ENCODE assay signal across 22 cellular contexts in genomic region chr2:234175649-234176048, GRCh38.
"Had no signal": no experiment of that assay in that cellular context is flagged by ENCODE, and none has a peak within 500 bp of the region (broad histone marks: within the 10 kb centered on the region; RNA-seq: fewer than 3 reads in every experiment).

No MANE protein-coding gene starts in this region.

- H3K27me3 ChIP-seq: neutrophil, pancreas, right lobe of liver, tibial nerve, upper lobe of left lung had no signal

- H3K36me3 ChIP-seq: lower lobe of right lung, neutrophil, pancreas, right lobe of liver, thoracic aorta, tibial nerve, upper lobe of left lung had no signal

- H3K27ac ChIP-seq: lower lobe of right lung, neutrophil, pancreas, right lobe of liver, thoracic aorta, tibial nerve, upper lobe of left lung had no signal

- H3K4me1 ChIP-seq: lower lobe of right lung, pancreas, right lobe of liver, tibial nerve had no signal

- H3K4me3 ChIP-seq: lower lobe of right lung, pancreas, right lobe of liver, thoracic aorta, tibial nerve, upper lobe of left lung had no signal

- FAIRE-seq: endometrium, frontal cortex, pancreas, small intestine, urothelium cell line had no signal

- ATAC-seq: effector memory CD8-positive, alpha-beta T cell; left ventricle myocardium superior; lower lobe of right lung; natural killer cell treated with Interleukin-12 subunit alpha and Interleukin-12 subunit beta and Interleukin-15 and Interleukin-18, amount 100 ng/mL, for 72 hours; stimulated activated naive B cell treated with anti-CD40 and anti-IgM and Interleukin-4, amounts not matched to agents 10 μg/mL and 1 μg/mL and 100 μg/mL, for 72 hours had no signal

- DNase-seq: cortex of kidney; effector memory CD8-positive, alpha-beta T cell; hypothalamus; immature natural killer cell; islet precursor cell; left ventricle myocardium superior; lower lobe of right lung; naive B cell; pancreas; right lobe of liver; small intestine; stimulated activated CD4-positive, alpha-beta T cell treated with anti-CD3 and anti-CD28 coated beads, Interleukin-15, amount 100 ng/mL, for 24 hours; stimulated activated CD4-positive, alpha-beta T cell treated with anti-CD3 and anti-CD28 coated beads, Interleukin-2, amount 100 ng/mL, for 48 hours; stimulated activated naive B cell treated with anti-CD40 and anti-IgM and Interleukin-4, amounts not matched to agents 10 μg/mL and 1 μg/mL and 100 μg/mL, for 72 hours; upper lobe of left lung had no signal

- H3K9me3 ChIP-seq: lower lobe of right lung, neutrophil, pancreas, right lobe of liver, thoracic aorta, tibial nerve, upper lobe of left lung had no signal
